In the genomic region with DNA sequence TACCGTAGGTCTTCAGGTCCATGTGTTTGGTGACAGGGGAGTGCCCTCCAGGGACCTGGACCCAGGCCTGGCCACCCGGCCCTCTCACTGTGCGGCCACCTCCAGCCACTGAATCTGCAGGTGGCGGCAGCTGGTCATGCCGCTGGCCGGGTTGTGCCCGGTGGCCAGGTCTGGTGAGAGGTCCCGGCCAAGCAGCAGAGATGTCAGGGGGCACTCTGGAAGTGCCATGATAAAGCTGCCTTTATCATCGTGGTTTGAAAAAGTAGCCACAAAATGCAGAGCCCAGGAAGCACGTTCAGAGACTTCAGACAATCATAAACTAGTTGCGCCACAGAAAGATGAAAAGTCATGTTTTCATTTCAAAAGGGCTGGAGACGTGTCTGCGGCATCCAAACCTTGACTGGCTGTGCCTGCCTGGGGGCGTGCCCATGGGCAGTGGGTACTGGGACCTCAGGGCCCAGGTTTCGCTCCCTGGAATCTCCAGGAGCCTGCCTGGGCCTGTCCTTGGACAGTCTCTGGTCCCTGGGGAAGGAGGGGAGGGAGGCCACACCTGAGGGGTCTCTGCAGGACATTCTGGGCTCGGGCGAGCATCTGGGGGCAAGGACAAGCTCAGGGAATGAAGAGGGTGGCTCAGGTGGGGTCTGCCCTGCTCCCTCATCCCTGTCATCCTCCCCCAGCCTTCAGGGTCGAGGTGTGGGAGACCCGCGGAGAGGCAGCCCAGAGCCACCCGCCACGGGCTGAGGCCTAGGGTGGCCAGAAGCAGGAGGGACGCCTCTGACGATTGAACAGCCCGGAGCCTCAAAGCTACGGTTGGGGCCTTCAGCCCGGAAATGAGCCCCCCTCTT, we compare ENCODE assay signal across 24 cellular contexts. TPM values are rescaled to one million over a fixed set of nuclear protein-coding genes. Genes with fewer than 3 reads are reported as not detected.
DNase-seq lines count a peak whose midpoint lies in the region; ATAC-seq and TF ChIP-seq lines count a peak whose summit lies in the region.
"Had no signal": no experiment of that assay in that cellular context is flagged by ENCODE, and none has a peak within 500 bp of the region (broad histone marks: within the 10 kb centered on the region; RNA-seq: fewer than 3 reads in every experiment).

No MANE protein-coding gene starts in this region.

- H3K4ac ChIP-seq in H9 (ENCODE audit: low read depth, low read length): no peak overlapping the region

- no TSS peak for BruUV-seq in mammary epithelial cell (replicated peaks; lab: Mats Ljungman, UMichigan)

- intact Hi-C loops in mammary epithelial cell (cut with micrococcal nuclease) (no loop called here), right cardiac atrium (cut with DNase I) (no loop called here)

- no peak for DNase-seq in H9
- DNase-seq in mammary epithelial cell: peak; percentile 31
- peak in 2 of 3 donors; percentile 14 to 45 for DNase-seq in right cardiac atrium
- peak; percentile 39 for DNase-seq in osteoblast (ENCODE audit: insufficient read length, low spot score, missing footprints)
- DNase-seq in islet precursor cell: no peak
- no peak for DNase-seq in activated gamma-delta T cell treated with Interleukin-2 at 50 U/mL for 16 hours
- DNase-seq in NCI-H69 (lab: John Stamatoyannopoulos, UW): no peak
- DNase-seq: activated CD4-positive, alpha-beta T cell treated with anti-CD3 and anti-CD28 coated beads for 36 hours; activated CD8-positive, alpha-beta T cell treated with anti-CD3 and anti-CD28 coated beads, Interleukin-2, amount 10 ng/mL, durations not matched to agents 7 days and 5 days; activated effector memory CD4-positive, alpha-beta T cell treated with Interleukin-2 at 50 U/mL for 16 hours; activated naive CD8-positive, alpha-beta T cell treated with anti-CD3 and anti-CD28 coated beads for 36 hours; CD8-positive, alpha-beta T cell; DMS153; mesenchymal stem cell; NCI-H1436 treated with DMSO at 0.1 percent for 48 hours; NCI-H774; stimulated activated CD4-positive, alpha-beta T cell treated with anti-CD3 and anti-CD28 coated beads, Interleukin-1b, Interleukin-23, amount 100 ng/mL, for 48 hours; stimulated activated CD8-positive, alpha-beta memory T cell treated with anti-CD3 and anti-CD28 coated beads, Interleukin-4, amount 100 ng/mL, for 48 hours had no signal

- no peak overlapping the region for H2AK5ac ChIP-seq in H9 (ENCODE audit: insufficient read length, low read length)

- no peak overlapping the region for H3K14ac ChIP-seq in H9 (ENCODE audit: insufficient read depth, low read length)

- H3K36me3 Mint-ChIP-seq in H9 (ENCODE audit: insufficient read depth in 1 of 3, low read depth in 3 of 3): peaks cover 17 to 37% (median 29%) of the 10 kb centered on the region in 3 experiments
- H3K36me3 Mint-ChIP-seq: activated naive CD8-positive, alpha-beta T cell treated with anti-CD3 and anti-CD28 coated beads for 36 hours; CD8-positive, alpha-beta T cell had no signal

- H3K27ac Mint-ChIP-seq in H9: peak overlapping the region in 2 of 3 experiments; percentile 34 to 76; a peak in 4 of 7 replicates
- H3K27ac Mint-ChIP-seq: activated CD4-positive, alpha-beta T cell treated with anti-CD3 and anti-CD28 coated beads for 36 hours; activated CD8-positive, alpha-beta T cell treated with anti-CD3 and anti-CD28 coated beads, Interleukin-2, amount 10 ng/mL, durations not matched to agents 7 days and 5 days; activated naive CD8-positive, alpha-beta T cell treated with anti-CD3 and anti-CD28 coated beads for 36 hours; B cell; CD8-positive, alpha-beta T cell had no signal

- ATAC-seq in right cardiac atrium (no peak), HG02938 (IDR thresholded peaks at IDR 0.05; ENCODE audit: unreplicated experiment) (no peak)
- ATAC-seq: activated CD4-positive, alpha-beta T cell treated with anti-CD3 and anti-CD28 coated beads for 36 hours; activated CD8-positive, alpha-beta T cell treated with anti-CD3 and anti-CD28 coated beads, Interleukin-2, amount 10 ng/mL, durations not matched to agents 7 days and 5 days; CD8-positive, alpha-beta T cell had no signal

- no peak overlapping the region for H3K56ac ChIP-seq in H9 (ENCODE audit: insufficient read length, low read depth, low read length)

- no CpG with 5 or more reads among the region's 27 CpGs for WGBS in H9 (ENCODE audit: extremely low coverage, insufficient read length, low lambda C conversion rate)
- 51% methylated on average over 22 of the region's 27 CpGs for WGBS in mammary epithelial cell (ENCODE audit: low coverage, missing lambda C conversion rate)
- 88% methylated on average over 27 of the region's 27 CpGs for WGBS in right cardiac atrium

- no peak overlapping the region for H2BK20ac ChIP-seq in H9 (ENCODE audit: low read depth, low read length, poor library complexity, severe bottlenecking)

- CTCF ChIA-PET in mammary epithelial cell (lab: Charles Lee; ENCODE audit: low non-redundant PET): interaction anchor here (0.6 kb wide), 1 partner anchor 162 kb away, joined by 16 read pairs; the partner anchor contains the start of gene POFUT2

- no peaks in the 10 kb centered on the region for H3K23me2 ChIP-seq in H9 (ENCODE audit: insufficient read length, low read depth, low read length, poor library complexity, severe bottlenecking)

- no peak overlapping the region for H2BK5ac ChIP-seq in H9 (ENCODE audit: insufficient read length, low read length)

- H3K4me3 ChIP-seq in mammary epithelial cell (replicated peaks in 1 of 3; ENCODE audit: insufficient read depth in 1 of 3, low read depth in 2 of 3, low read length in 3 of 3) (no peak overlapping the region), right cardiac atrium (ENCODE audit: low read length) (no peak overlapping the region), osteoblast (ENCODE audit: insufficient read depth, low read length) (no peak overlapping the region)
- H3K4me3 ChIP-seq: dorsolateral prefrontal cortex, skin epidermis, tibial nerve had no signal

- no peaks in the 10 kb centered on the region for H3K79me1 ChIP-seq in H9 (ENCODE audit: insufficient read depth, low read depth, low read length, poor library complexity, severe bottlenecking)

- no peak overlapping the region for H3K9ac ChIP-seq in H9 (ENCODE audit: extremely low read depth, insufficient read length, low read length)
- H3K9ac ChIP-seq in mammary epithelial cell (ENCODE audit: insufficient read depth, low read length): no peak overlapping the region

- H4K8ac ChIP-seq in H9 (replicated peaks; ENCODE audit: insufficient read length, low read depth, low read length): no peak overlapping the region

- no peaks in the 10 kb centered on the region for H3K27me3 Mint-ChIP-seq in H9 (ENCODE audit: low read depth)

- no peaks in the 10 kb centered on the region for H3K4me1 ChIP-seq in H9 (ENCODE audit: insufficient read depth, low read length)
- H3K4me1 ChIP-seq in mammary epithelial cell (ENCODE audit: insufficient read depth, low read length): peaks cover 50% of the 10 kb centered on the region
- H3K4me1 ChIP-seq in right cardiac atrium (ENCODE audit: control insufficient read depth, insufficient read depth, low read length): no peaks in the 10 kb centered on the region
- peaks cover 8% of the 10 kb centered on the region for H3K4me1 ChIP-seq in osteoblast (ENCODE audit: insufficient read depth, low read length)

- no peaks in the 10 kb centered on the region for H3K36me3 ChIP-seq in mammary epithelial cell (ENCODE audit: insufficient read depth, low read length)
- no peaks in the 10 kb centered on the region for H3K36me3 ChIP-seq in osteoblast (ENCODE audit: insufficient read depth, low read length)
- H3K36me3 ChIP-seq: tibial nerve had no signal

- H2AFZ ChIP-seq in H9 (ENCODE audit: low read length) (no peak overlapping the region), mammary epithelial cell (ENCODE audit: low read depth, low read length) (no peak overlapping the region), osteoblast (ENCODE audit: low read length) (no peak overlapping the region)

- H3K23ac ChIP-seq in H9 (ENCODE audit: insufficient read length, low read depth, low read length): no peak overlapping the region

- H3K18ac ChIP-seq in H9 (ENCODE audit: insufficient read length, low read depth, low read length): no peak overlapping the region

- H3K4me3 Mint-ChIP-seq in H9: no peak overlapping the region
- H3K4me3 Mint-ChIP-seq: activated CD4-positive, alpha-beta T cell treated with anti-CD3 and anti-CD28 coated beads for 36 hours; activated CD8-positive, alpha-beta T cell treated with anti-CD3 and anti-CD28 coated beads, Interleukin-2, amount 10 ng/mL, durations not matched to agents 7 days and 5 days; activated naive CD8-positive, alpha-beta T cell treated with anti-CD3 and anti-CD28 coated beads for 36 hours; B cell; CD8-positive, alpha-beta T cell had no signal

- H3K27me3 ChIP-seq in H9 (ENCODE audit: insufficient read depth, low read length) (no peaks in the 10 kb centered on the region), mammary epithelial cell (ENCODE audit: insufficient read depth, low read length) (no peaks in the 10 kb centered on the region), right cardiac atrium (ENCODE audit: control insufficient read depth, insufficient read depth) (no peaks in the 10 kb centered on the region), osteoblast (ENCODE audit: insufficient read depth, low read length) (peaks cover 5% of the 10 kb centered on the region)
- H3K27me3 ChIP-seq: tibial nerve had no signal

- H4K20me1 ChIP-seq in H9 (ENCODE audit: control insufficient read depth, insufficient read depth, insufficient read length) (no peaks in the 10 kb centered on the region), mammary epithelial cell (ENCODE audit: insufficient read depth, low read length) (no peaks in the 10 kb centered on the region), osteoblast (ENCODE audit: insufficient read depth, low read length) (no peaks in the 10 kb centered on the region)

- H2BK12ac ChIP-seq in H9 (ENCODE audit: insufficient read length, low read depth, low read length): no peak overlapping the region

- no peak overlapping the region for H4K5ac ChIP-seq in H9 (ENCODE audit: insufficient read length, low read depth, low read length)

- H3T11ph ChIP-seq in H9 (ENCODE audit: low read length): no peak overlapping the region

- TF ChIP-seq CTCF in H9 (conservative IDR thresholded peaks at IDR 0.05) (no peak), mammary epithelial cell (conservative IDR thresholded peaks at IDR 0.05 in 1 of 2, IDR thresholded peaks at IDR 0.05 in 1 of 2; ENCODE audit: extremely low read depth in 1 of 2, insufficient read depth in 1 of 2, low read depth in 1 of 2, low read length in 2 of 2) (no peak), osteoblast (IDR thresholded peaks at IDR 0.05; ENCODE audit: extremely low read depth, low read depth, low read length) (no peak)

- peaks cover 9 to 21% of the 10 kb centered on the region in 2 experiments for H3K4me1 Mint-ChIP-seq in H9
- H3K4me1 Mint-ChIP-seq: activated naive CD8-positive, alpha-beta T cell treated with anti-CD3 and anti-CD28 coated beads for 36 hours; B cell had no signal

- H3K27ac ChIP-seq in H9 (ENCODE audit: insufficient read length, low read depth, low read length) (no peak overlapping the region), mammary epithelial cell (ENCODE audit: insufficient read depth, low read depth, low read length) (no peak overlapping the region), right cardiac atrium (ENCODE audit: low read length) (no peak overlapping the region), osteoblast (ENCODE audit: low read depth, low read length) (no peak overlapping the region)
- H3K27ac ChIP-seq: dorsolateral prefrontal cortex, HL-60, tibial nerve had no signal

- H2BK120ac ChIP-seq in H9 (ENCODE audit: low read depth, low read length, poor library complexity, severe bottlenecking): no peak overlapping the region

- H3K4me2 ChIP-seq in H9 (ENCODE audit: insufficient read depth, insufficient read length, low read length): no peak overlapping the region
- H3K4me2 ChIP-seq in mammary epithelial cell (ENCODE audit: insufficient read depth, low read depth, low read length): peak overlapping the region; percentile 19
- H3K4me2 ChIP-seq in osteoblast (ENCODE audit: insufficient read depth, low read length): no peak overlapping the region

- in situ Hi-C loops in mammary epithelial cell (cut with MboI; ENCODE audit: low sequenced_read_pairs in 2 of 2): loop anchor here (10.0 kb wide), 2 partner anchors 155 to 305 kb away; no protein-coding TSS in a partner anchor

- dilution Hi-C loops in mammary epithelial cell (cut with HindIII; ENCODE audit: low sequenced_read_pairs): no loop called here

- peaks cover 0 to 3% of the 10 kb centered on the region in 2 experiments; a peak in 4 of 5 replicates for H3K9me3 Mint-ChIP-seq in H9
- H3K9me3 Mint-ChIP-seq: activated naive CD8-positive, alpha-beta T cell treated with anti-CD3 and anti-CD28 coated beads for 36 hours; CD8-positive, alpha-beta T cell had no signal

- H2BK15ac ChIP-seq in H9 (ENCODE audit: low read depth, low read length): no peak overlapping the region

- no peak overlapping the region for H4K91ac ChIP-seq in H9 (ENCODE audit: insufficient read length, low read depth, low read length)

- H3K9me3 ChIP-seq in H9 (ENCODE audit: control insufficient read depth, low read depth, low read length) (no peaks in the 10 kb centered on the region), mammary epithelial cell (replicated peaks; ENCODE audit: insufficient read depth, low read length) (peaks cover 5% of the 10 kb centered on the region), right cardiac atrium (ENCODE audit: control insufficient read depth, low read length) (no peaks in the 10 kb centered on the region), osteoblast (ENCODE audit: low read depth, low read length) (no peaks in the 10 kb centered on the region)

- H3K79me2 ChIP-seq in H9 (ENCODE audit: insufficient read depth, low read length) (peaks cover 26% of the 10 kb centered on the region; the same call in 1 of the 2 replicates), mammary epithelial cell (ENCODE audit: insufficient read depth, low read length) (peaks cover 21% of the 10 kb centered on the region), osteoblast (ENCODE audit: insufficient read depth, low read length) (no peaks in the 10 kb centered on the region)

RNA-seq across cellular contexts. Expression of gene COL18A1, which starts 44.9 kb away (rescaled TPM):
- 232 and 234 TPM in 2 replicates for total RNA-seq in H9 (2021)
- 10 to 100 TPM; 45.6 to 79.7 TPM for total RNA-seq in mammary epithelial cell
- polyA plus RNA-seq in mammary epithelial cell: 27.3 TPM
- 7.5 TPM for polyA minus RNA-seq in mammary epithelial cell
- total RNA-seq in right cardiac atrium: 100 to 1,000 TPM in 1 of 4 donors, 10 to 100 TPM in 3; 63.5 to 134 (median 84.6) TPM
- polyA plus RNA-seq in right cardiac atrium: 52.3 TPM
- 8.3 and 8.8 TPM in 2 replicates for total RNA-seq in osteoblast

Comparison
In these comparisons a context has a peak if more than half of its experiments do, and no peak if none do; other contexts are left out.
1. DNase-seq: peak in mammary epithelial cell (single experiment), right cardiac atrium (2 of 3) and osteoblast (single experiment); none in H9 (single experiment), islet precursor cell (single experiment), activated gamma-delta T cell treated with Interleukin-2 at 50 U/mL for 16 hours (single experiment) and NCI-H69 (single experiment).